Comparison of ENCODE assay signal across 1 cellular context in genomic region chr1:115744876-115745275, GRCh38.
TF ChIP-seq lines count a peak whose summit lies in the region.

No MANE protein-coding gene starts in this region.

TF ChIP-seq in GM23338, 12 proteins besides CTCF, POLR2A, EP300 and RAD21 (continued from another document):
- TF ChIP-seq REST (IDR thresholded peaks at IDR 0.05; ENCODE audit: unreplicated experiment) (no peak), ZNF462 (CRISPR knock-in tag; IDR thresholded peaks at IDR 0.05) (no peak)
